ENCODE assay signal across 38 cellular contexts in genomic region chr5:151310932-151311331, GRCh38. TPM values are rescaled to one million over a fixed set of nuclear protein-coding genes. Genes with fewer than 3 reads are reported as not detected.
"Had no signal": no experiment of that assay in that cellular context is flagged by ENCODE, and none has a peak within 500 bp of the region (broad histone marks: within the 10 kb centered on the region; RNA-seq: fewer than 3 reads in every experiment).

No MANE protein-coding gene starts in this region.

- ATAC-seq: activated CD8-positive, alpha-beta T cell treated with anti-CD3 and anti-CD28 coated beads for 36 hours; activated naive CD4-positive, alpha-beta T cell treated with anti-CD3 and anti-CD28 coated beads, Interleukin-2, amount 50 U/mL, for 72 hours; activated T-cell treated with anti-CD3 and anti-CD28 coated beads, Interleukin-2, amount 50 U/mL, for 4 hours; activated T-cell treated with anti-CD3 and anti-CD28 coated beads, Interleukin-2, amount 50 U/mL, for 72 hours; activated T-helper 17 cell treated with anti-CD3 and anti-CD28 coated beads, Interleukin-2, amount 50 U/mL, for 72 hours; body of pancreas had no signal

- H3K27ac ChIP-seq: adrenal gland, body of pancreas, brain microvascular endothelial cell, breast epithelium, VCaP had no signal

- H3K9me3 ChIP-seq: adrenal gland, body of pancreas, breast epithelium had no signal

- DNase-seq: activated B cell treated with CpG ODN at 0.5 μM for 24 hours; activated CD4-positive, alpha-beta memory T cell treated with anti-CD3 and anti-CD28 coated beads for 36 hours; activated CD4-positive, alpha-beta T cell treated with anti-CD3 and anti-CD28 coated beads for 4 hours; activated CD4-positive, alpha-beta T cell treated with anti-CD3 and anti-CD28 coated beads, Interleukin-2, amount 10 ng/mL, durations not matched to agents 24 days and 14 days; activated CD4-positive, alpha-beta T cell treated with anti-CD3 and anti-CD28 coated beads, Interleukin-2, amount 50 U/mL, for 1 hour; activated CD4-positive, alpha-beta T cell treated with anti-CD3 and anti-CD28 coated beads, Interleukin-2, amount 50 U/mL, for 4 hours; activated CD4-positive, CD25-positive, alpha-beta regulatory T cell treated with anti-CD3 and anti-CD28 coated beads, Interleukin-2, amount 50 U/mL, for 72 hours; activated CD8-positive, alpha-beta memory T cell treated with anti-CD3 and anti-CD28 coated beads, Interleukin-2, amount 50 U/mL, for 4 hours; activated CD8-positive, alpha-beta T cell treated with anti-CD3 and anti-CD28 coated beads for 36 hours; activated effector memory CD4-positive, alpha-beta T cell treated with anti-CD3 and anti-CD28 coated beads, Interleukin-2, amount 50 U/mL, for 16 hours; activated gamma-delta T cell treated with Interleukin-2 at 50 U/mL for 16 hours; activated naive CD4-positive, alpha-beta T cell; activated naive CD4-positive, alpha-beta T cell treated with anti-CD3 and anti-CD28 coated beads for 36 hours; activated naive CD4-positive, alpha-beta T cell treated with anti-CD3 and anti-CD28 coated beads, Interleukin-2, amount 50 U/mL, for 16 hours; activated naive CD8-positive, alpha-beta T cell treated with anti-CD3 and anti-CD28 coated beads for 36 hours; activated T-cell treated with anti-CD3 and anti-CD28 coated beads for 4 hours; activated T-cell treated with anti-CD3 and anti-CD28 coated beads, Interleukin-2, amount 50 U/mL, for 1 hour; activated T-cell treated with anti-CD3 and anti-CD28 coated beads, Interleukin-2, amount 50 U/mL, for 4 hours; activated T-cell treated with anti-CD3 and anti-CD28 coated beads, Interleukin-2, amount 50 U/mL, for 72 hours; adrenal gland; amniotic stem cell; aorta; body of pancreas; brain microvascular endothelial cell; central memory CD4-positive, alpha-beta T cell; T-helper 1 cell; T-helper 2 cell; T-helper 9 cell had no signal

- H3K4me3 ChIP-seq: adrenal gland, body of pancreas, breast epithelium had no signal

- FAIRE-seq: astrocyte, TTC549 had no signal

- H3K36me3 ChIP-seq: adrenal gland, brain microvascular endothelial cell, breast epithelium had no signal

- H3K27me3 ChIP-seq: adrenal gland, body of pancreas, brain microvascular endothelial cell, breast epithelium had no signal

- H3K4me1 ChIP-seq: adrenal gland, body of pancreas, breast epithelium had no signal

RNA-seq across cellular contexts. Expression of gene SLC36A3, which starts 7.4 kb away (rescaled TPM):
- total RNA-seq: activated B cell treated with CpG ODN at 0.5 μM for 24 hours; activated CD4-positive, alpha-beta memory T cell treated with anti-CD3 and anti-CD28 coated beads for 36 hours; activated CD4-positive, alpha-beta T cell treated with anti-CD3 and anti-CD28 coated beads, Interleukin-2, amount 10 ng/mL, durations not matched to agents 24 days and 14 days; activated CD8-positive, alpha-beta memory T cell treated with anti-CD3 and anti-CD28 coated beads for 36 hours; activated CD8-positive, alpha-beta T cell treated with anti-CD3 and anti-CD28 coated beads for 36 hours; activated naive CD4-positive, alpha-beta T cell treated with anti-CD3 and anti-CD28 coated beads for 36 hours; activated naive CD4-positive, alpha-beta T cell treated with anti-CD3 and anti-CD28 coated beads, Interleukin-2, amount 50 U/mL, for 72 hours; activated naive CD8-positive, alpha-beta T cell treated with anti-CD3 and anti-CD28 coated beads for 36 hours; activated T-cell treated with anti-CD3 and anti-CD28 coated beads, Interleukin-2, amount 50 U/mL, for 4 hours; activated T-helper 1 cell treated with anti-CD3 and anti-CD28 coated beads, Interleukin-12 subunit alpha, Interleukin-12 subunit beta, Interleukin-2, Interleukin-4 antibody, amounts not matched to agents 30 ng/mL and 10 ng/mL and 1 ng/mL, durations not matched to agents 14 hours and 24 hours and 36 hours; activated T-helper 17 cell treated with anti-CD3 and anti-CD28 coated beads, Interleukin-2, amount 50 U/mL, for 72 hours; adrenal gland; aorta; astrocyte; body of pancreas; breast epithelium; cardiac septum; cerebellum had no signal
- polyA plus RNA-seq: adrenal gland, aorta had no signal

RNA-seq across cellular contexts. Expression of gene SLC36A2, which starts 36.4 kb away (rescaled TPM):
- total RNA-seq: activated B cell treated with CpG ODN at 0.5 μM for 24 hours; activated CD4-positive, alpha-beta memory T cell treated with anti-CD3 and anti-CD28 coated beads for 36 hours; activated CD4-positive, alpha-beta T cell treated with anti-CD3 and anti-CD28 coated beads, Interleukin-2, amount 10 ng/mL, durations not matched to agents 24 days and 14 days; activated CD8-positive, alpha-beta memory T cell treated with anti-CD3 and anti-CD28 coated beads for 36 hours; activated CD8-positive, alpha-beta T cell treated with anti-CD3 and anti-CD28 coated beads for 36 hours; activated naive CD4-positive, alpha-beta T cell treated with anti-CD3 and anti-CD28 coated beads for 36 hours; activated naive CD4-positive, alpha-beta T cell treated with anti-CD3 and anti-CD28 coated beads, Interleukin-2, amount 50 U/mL, for 72 hours; activated naive CD8-positive, alpha-beta T cell treated with anti-CD3 and anti-CD28 coated beads for 36 hours; activated T-cell treated with anti-CD3 and anti-CD28 coated beads, Interleukin-2, amount 50 U/mL, for 4 hours; activated T-cell treated with anti-CD3 and anti-CD28 coated beads, Interleukin-2, amount 50 U/mL, for 72 hours; activated T-helper 1 cell treated with anti-CD3 and anti-CD28 coated beads, Interleukin-12 subunit alpha, Interleukin-12 subunit beta, Interleukin-2, Interleukin-4 antibody, amounts not matched to agents 30 ng/mL and 10 ng/mL and 1 ng/mL, durations not matched to agents 14 hours and 24 hours and 36 hours; activated T-helper 17 cell treated with anti-CD3 and anti-CD28 coated beads, Interleukin-2, amount 50 U/mL, for 72 hours; adrenal gland; aorta; astrocyte; body of pancreas; cardiac septum; cerebellum had no signal
- polyA plus RNA-seq: aorta had no signal
